12 cellular contexts compared by ENCODE assay signal in the genomic region with DNA sequence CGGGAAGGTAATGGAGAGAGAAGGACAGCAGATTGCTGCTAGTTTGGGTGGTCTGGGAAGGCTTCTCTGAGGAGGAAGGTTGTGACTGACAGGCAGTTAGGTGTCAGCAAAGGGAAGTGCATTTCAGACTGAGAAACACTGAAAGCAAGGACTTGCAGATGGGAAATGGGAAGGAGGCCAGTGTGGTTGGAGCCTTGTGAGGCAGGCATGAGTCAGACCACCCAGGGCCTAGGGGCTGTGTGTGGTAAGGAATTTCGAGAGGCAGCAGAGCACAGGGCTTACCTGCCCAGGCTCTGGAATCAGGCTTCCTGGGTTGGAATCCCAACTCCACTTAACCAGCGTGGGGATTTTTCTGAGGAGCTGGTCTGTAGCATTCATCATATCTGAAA. TPM values are rescaled to one million over a fixed set of nuclear protein-coding genes. Genes with fewer than 3 reads are reported as not detected.
DNase-seq lines count a peak whose midpoint lies in the region; ATAC-seq and TF ChIP-seq lines count a peak whose summit lies in the region.
"Had no signal": no experiment of that assay in that cellular context is flagged by ENCODE, and none has a peak within 500 bp of the region (broad histone marks: within the 10 kb centered on the region; RNA-seq: fewer than 3 reads in every experiment).

No MANE protein-coding gene starts in this region.

- DNase-seq in AG08396 (ENCODE audit: low spot score) (peak; percentile 84), amniotic stem cell (lab: John Stamatoyannopoulos, UW) (peak; percentile 65), islet precursor cell (peak; percentile 97), Peyer's patch (no peak)
- no peak for DNase-seq in activated naive CD4-positive, alpha-beta T cell treated with anti-CD3 and anti-CD28 coated beads, Interleukin-2, amount 50 U/mL, for 72 hours (ENCODE audit: low spot score in 2 of 2)
- no peak for DNase-seq in activated T-helper 1 cell treated with anti-CD3 and anti-CD28 coated beads, Interleukin-12 subunit alpha, Interleukin-12 subunit beta, Interleukin-2, Interleukin-4 antibody, amounts not matched to agents 30 ng/mL and 10 ng/mL and 1 ng/mL, durations not matched to agents 14 hours and 24 hours and 36 hours (ENCODE audit: low spot score)
- DNase-seq: activated CD4-positive, alpha-beta T cell treated with anti-CD3 and anti-CD28 coated beads, Interleukin-2, amount 10 ng/mL, durations not matched to agents 24 days and 14 days; DND-41 had no signal

- no peak for TF ChIP-seq CTCF in Peyer's patch (IDR thresholded peaks at IDR 0.05)

- no peak overlapping the region for H3K4me3 Mint-ChIP-seq in activated T-helper 1 cell treated with anti-CD3 and anti-CD28 coated beads, Interleukin-12 subunit alpha, Interleukin-12 subunit beta, Interleukin-2, Interleukin-4 antibody, amounts not matched to agents 30 ng/mL and 10 ng/mL and 1 ng/mL, durations not matched to agents 14 hours and 24 hours and 36 hours
- H3K4me3 Mint-ChIP-seq: activated CD4-positive, alpha-beta T cell treated with anti-CD3 and anti-CD28 coated beads, Interleukin-2, amount 10 ng/mL, durations not matched to agents 24 days and 14 days; nephron had no signal

- H3K4me1 ChIP-seq in HUES48 (ENCODE audit: control insufficient read depth, insufficient read depth, low read length) (peaks cover 10% of the 10 kb centered on the region), Peyer's patch (no peaks in the 10 kb centered on the region)

- H3K27me3 ChIP-seq in HUES48 (ENCODE audit: control insufficient read depth, insufficient read depth, low read length) (no peaks in the 10 kb centered on the region), Peyer's patch (no peaks in the 10 kb centered on the region)
- H3K27me3 ChIP-seq: dorsolateral prefrontal cortex had no signal

- H3K9ac ChIP-seq in HUES48 (ENCODE audit: low read depth, low read length) = no peak overlapping the region

- H3K9me3 Mint-ChIP-seq in activated naive CD4-positive, alpha-beta T cell treated with anti-CD3 and anti-CD28 coated beads, Interleukin-2, amount 50 U/mL, for 72 hours = peaks cover 7 to 13% of the 10 kb centered on the region in 2 donors
- H3K9me3 Mint-ChIP-seq in activated T-helper 1 cell treated with anti-CD3 and anti-CD28 coated beads, Interleukin-12 subunit alpha, Interleukin-12 subunit beta, Interleukin-2, Interleukin-4 antibody, amounts not matched to agents 30 ng/mL and 10 ng/mL and 1 ng/mL, durations not matched to agents 14 hours and 24 hours and 36 hours = peaks cover 19% of the 10 kb centered on the region

- no peak for TF ChIP-seq POLR2A in Peyer's patch (IDR thresholded peaks at IDR 0.05)

- intact Hi-C loops in activated T-helper 1 cell treated with anti-CD3 and anti-CD28 coated beads, Interleukin-12 subunit alpha, Interleukin-12 subunit beta, Interleukin-2, Interleukin-4 antibody, amounts not matched to agents 30 ng/mL and 10 ng/mL and 1 ng/mL, durations not matched to agents 14 hours and 24 hours and 36 hours (cut with micrococcal nuclease) = loop anchor here (2.0 kb wide), 1 partner anchor 346 kb away; no protein-coding TSS in a partner anchor

- H3K4me3 ChIP-seq in HUES48 (ENCODE audit: low read depth, low read length) (no peak overlapping the region), Peyer's patch (no peak overlapping the region)
- H3K4me3 ChIP-seq: dorsolateral prefrontal cortex had no signal

- H3K36me3 Mint-ChIP-seq in activated naive CD4-positive, alpha-beta T cell treated with anti-CD3 and anti-CD28 coated beads, Interleukin-2, amount 50 U/mL, for 72 hours = peaks cover 19 to 31% of the 10 kb centered on the region in 2 donors
- H3K36me3 Mint-ChIP-seq in activated T-helper 1 cell treated with anti-CD3 and anti-CD28 coated beads, Interleukin-12 subunit alpha, Interleukin-12 subunit beta, Interleukin-2, Interleukin-4 antibody, amounts not matched to agents 30 ng/mL and 10 ng/mL and 1 ng/mL, durations not matched to agents 14 hours and 24 hours and 36 hours (ENCODE audit: low read depth) = peaks cover 23% of the 10 kb centered on the region

- H3K4me1 Mint-ChIP-seq in activated T-helper 1 cell treated with anti-CD3 and anti-CD28 coated beads, Interleukin-12 subunit alpha, Interleukin-12 subunit beta, Interleukin-2, Interleukin-4 antibody, amounts not matched to agents 30 ng/mL and 10 ng/mL and 1 ng/mL, durations not matched to agents 14 hours and 24 hours and 36 hours (ENCODE audit: low read depth) = peaks cover 4% of the 10 kb centered on the region

- H3K36me3 ChIP-seq in HUES48 (ENCODE audit: control insufficient read depth, insufficient read depth, low read length) = peaks cover 21% of the 10 kb centered on the region
- peaks cover 0 to 25% (median 0%) of the 10 kb centered on the region in 3 donors for H3K36me3 ChIP-seq in Peyer's patch

- peaks cover 22% of the 10 kb centered on the region for H3K9me3 ChIP-seq in HUES48 (ENCODE audit: control insufficient read depth, insufficient read depth, low read length)
- H3K9me3 ChIP-seq in Peyer's patch = peaks cover 0 to 7% (median 2%) of the 10 kb centered on the region in 4 donors

- no peak for ATAC-seq in activated naive CD4-positive, alpha-beta T cell treated with anti-CD3 and anti-CD28 coated beads, Interleukin-2, amount 50 U/mL, for 72 hours
- ATAC-seq in GM18502 (IDR thresholded peaks at IDR 0.05; ENCODE audit: poor library complexity, unreplicated experiment) = no peak

- peak overlapping the region; percentile 59 for H3K27ac ChIP-seq in HUES48 (ENCODE audit: low read depth, low read length)
- H3K27ac ChIP-seq in Peyer's patch = no peak overlapping the region
- H3K27ac ChIP-seq: dorsolateral prefrontal cortex had no signal

- no peaks in the 10 kb centered on the region for H3K27me3 Mint-ChIP-seq in activated T-helper 1 cell treated with anti-CD3 and anti-CD28 coated beads, Interleukin-12 subunit alpha, Interleukin-12 subunit beta, Interleukin-2, Interleukin-4 antibody, amounts not matched to agents 30 ng/mL and 10 ng/mL and 1 ng/mL, durations not matched to agents 14 hours and 24 hours and 36 hours (ENCODE audit: insufficient read depth)
- H3K27me3 Mint-ChIP-seq: activated CD4-positive, alpha-beta T cell treated with anti-CD3 and anti-CD28 coated beads, Interleukin-2, amount 10 ng/mL, durations not matched to agents 24 days and 14 days had no signal

- no peak overlapping the region for H3K27ac Mint-ChIP-seq in activated naive CD4-positive, alpha-beta T cell treated with anti-CD3 and anti-CD28 coated beads, Interleukin-2, amount 50 U/mL, for 72 hours
- no peak overlapping the region for H3K27ac Mint-ChIP-seq in activated T-helper 1 cell treated with anti-CD3 and anti-CD28 coated beads, Interleukin-12 subunit alpha, Interleukin-12 subunit beta, Interleukin-2, Interleukin-4 antibody, amounts not matched to agents 30 ng/mL and 10 ng/mL and 1 ng/mL, durations not matched to agents 14 hours and 24 hours and 36 hours
- H3K27ac Mint-ChIP-seq: activated CD4-positive, alpha-beta T cell treated with anti-CD3 and anti-CD28 coated beads, Interleukin-2, amount 10 ng/mL, durations not matched to agents 24 days and 14 days; nephron had no signal

RNA-seq across cellular contexts. Expression of a gene that starts 53.5 kb away (rescaled TPM):
- total RNA-seq in Peyer's patch = 10 to 100 TPM; 11.2 to 27.2 (median 16.5) TPM
- total RNA-seq in activated naive CD4-positive, alpha-beta T cell treated with anti-CD3 and anti-CD28 coated beads, Interleukin-2, amount 50 U/mL, for 72 hours = 10 to 100 TPM; 15.6 to 21.7 TPM
- 22.8 and 25.9 TPM in 2 replicates for total RNA-seq in activated T-helper 1 cell treated with anti-CD3 and anti-CD28 coated beads, Interleukin-12 subunit alpha, Interleukin-12 subunit beta, Interleukin-2, Interleukin-4 antibody, amounts not matched to agents 30 ng/mL and 10 ng/mL and 1 ng/mL, durations not matched to agents 14 hours and 24 hours and 36 hours

Comparison
In these comparisons a context has a peak if more than half of its experiments do, and no peak if none do; other contexts are left out.
1. DNase-seq: peak in AG08396 (single experiment), amniotic stem cell (single experiment) and islet precursor cell (single experiment); none in Peyer's patch (0 of 3), activated naive CD4-positive, alpha-beta T cell treated with anti-CD3 and anti-CD28 coated beads, Interleukin-2, amount 50 U/mL, for 72 hours (0 of 2) and activated T-helper 1 cell treated with anti-CD3 and anti-CD28 coated beads, Interleukin-12 subunit alpha, Interleukin-12 subunit beta, Interleukin-2, Interleukin-4 antibody, amounts not matched to agents 30 ng/mL and 10 ng/mL and 1 ng/mL, durations not matched to agents 14 hours and 24 hours and 36 hours (single experiment).